Comparison of ENCODE assay signal across 2 cellular contexts in genomic region chr3:10002951-10003350, GRCh38.
TF ChIP-seq lines count a peak whose summit lies in the region.

No MANE protein-coding gene starts in this region.

TF ChIP-seq in GM12878, 131 proteins besides CTCF, POLR2A, EP300 and RAD21:
- TF ChIP-seq POLR2AphosphoS5 (IDR thresholded peaks at IDR 0.05; ENCODE audit: low read length) = 0 out of 2 replicates have a peak, but pooled peaks have one; percentile 7
- TF ChIP-seq E2F8 (IDR thresholded peaks at IDR 0.05; ENCODE audit: low read depth, partially characterized antibody) = no peak
TF ChIP-seq in GM12878: peak in this region for 1.

TF ChIP-seq in HepG2, 621 proteins besides CTCF, POLR2A, EP300 and RAD21:
- TF ChIP-seq ZNF251 (CRISPR knock-in tag; IDR thresholded peaks at IDR 0.05) = no peak
- TF ChIP-seq AGO2 (optimal IDR thresholded peaks at IDR 0.05; ENCODE audit: low read depth, low read length) = peak; percentile 24
